Comparison of ENCODE assay signal across 26 cellular contexts in the genomic region with DNA sequence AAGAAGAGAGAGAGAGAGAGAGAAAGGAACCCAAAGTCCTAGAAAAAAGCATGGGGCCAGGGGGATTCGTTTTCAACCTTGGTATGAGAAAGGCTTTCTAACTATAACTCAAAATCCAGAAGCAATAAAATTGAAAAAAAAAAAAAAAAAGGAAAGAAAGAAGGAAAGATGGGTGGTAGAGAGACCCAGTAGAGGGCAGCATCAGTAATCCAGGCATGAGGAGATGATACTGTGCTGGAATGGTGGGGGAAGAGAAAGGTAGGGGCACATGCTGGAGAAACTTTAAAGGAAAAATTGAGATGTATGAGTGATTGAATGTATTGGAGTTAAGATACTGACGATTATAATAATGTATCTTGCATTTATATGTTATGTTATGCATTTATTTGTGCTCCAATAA.
DNase-seq lines count a peak whose midpoint lies in the region; TF ChIP-seq lines count a peak whose summit lies in the region.
"Had no signal": no experiment of that assay in that cellular context is flagged by ENCODE, and none has a peak within 500 bp of the region (broad histone marks: within the 10 kb centered on the region; RNA-seq: fewer than 3 reads in every experiment).

No MANE protein-coding gene starts in this region.

- no peaks in the 10 kb centered on the region for H3K9me3 ChIP-seq in neural progenitor cell (ENCODE audit: low read depth)
- H3K9me3 ChIP-seq: BLaER1 treated with 17β-estradiol and CSF1 and Interleukin-3, amounts not matched to agents 10 nM and 100 nM; gastrocnemius medialis; neutrophil; Peyer's patch; SJCRH30; spleen; thyroid gland had no signal

- H3K9me3 Mint-ChIP-seq in neural progenitor cell = no peaks in the 10 kb centered on the region

- no peaks in the 10 kb centered on the region for H3K4me1 Mint-ChIP-seq in neural progenitor cell
- H3K4me1 Mint-ChIP-seq: activated naive CD4-positive, alpha-beta T cell treated with anti-CD3 and anti-CD28 coated beads, Interleukin-2, amount 50 U/mL, for 24 hours had no signal

- in situ Hi-C loops in brain microvascular endothelial cell (cut with HindIII; ENCODE audit: low pct_ligation_motif_present, low sequenced_read_pairs) = no loop called here

- no peaks in the 10 kb centered on the region for H4K20me1 ChIP-seq in neural progenitor cell (ENCODE audit: low read depth)
- H4K20me1 ChIP-seq: BLaER1 treated with 17β-estradiol and CSF1 and Interleukin-3, amounts not matched to agents 10 nM and 100 nM had no signal

- no peaks in the 10 kb centered on the region for H3K79me2 ChIP-seq in neural progenitor cell (ENCODE audit: low read depth)

- no peak overlapping the region for H3K4me3 Mint-ChIP-seq in neural progenitor cell
- H3K4me3 Mint-ChIP-seq: activated naive CD4-positive, alpha-beta T cell treated with anti-CD3 and anti-CD28 coated beads, Interleukin-2, amount 50 U/mL, for 24 hours; T-helper 1 cell treated with Interleukin-12 subunit alpha and Interleukin-12 subunit beta and Interleukin-4 antibody, amounts not matched to agents 30 μg/mL and 1 μg/mL, for 36 hours had no signal

- H3K4me1 ChIP-seq in neural progenitor cell = no peaks in the 10 kb centered on the region
- H3K4me1 ChIP-seq: BLaER1 treated with 17β-estradiol and CSF1 and Interleukin-3, amounts not matched to agents 10 nM and 100 nM; gastrocnemius medialis; Peyer's patch; spleen had no signal

- H2AFZ ChIP-seq in neural progenitor cell (replicated peaks) = no peak overlapping the region

- no peak overlapping the region for H3K4me2 ChIP-seq in neural progenitor cell
- H3K4me2 ChIP-seq: BLaER1 treated with 17β-estradiol and CSF1 and Interleukin-3, amounts not matched to agents 10 nM and 100 nM had no signal

- DNase-seq in DMS53 (lab: John Stamatoyannopoulos, UW) (peak; percentile 26), DMS53 treated with DMSO at 0.1 percent for 48 hours (lab: John Stamatoyannopoulos, UW; ENCODE audit: unreplicated experiment) (no peak), HFF-Myc (ENCODE audit: extremely low read depth, low read depth) (no peak), brain microvascular endothelial cell (no peak), neural progenitor cell (ENCODE audit: low spot score) (no peak), occipital lobe (lab: John Stamatoyannopoulos, UW) (no peak), CD1c-positive myeloid dendritic cell (ENCODE audit: extremely low spot score) (no peak), NAMALWA (ENCODE audit: low spot score) (no peak)
- DNase-seq: aorta; gastrocnemius medialis; HCEC 1CT; KBM-7; kidney; NCI-H1694 treated with DMSO at 0.1 percent for 48 hours; NCI-H345; Peyer's patch; SJCRH30; spleen; stimulated activated CD4-positive, alpha-beta T cell treated with anti-CD3 and anti-CD28 coated beads, Interleukin-4, amount 100 ng/mL, for 24 hours; stimulated activated naive CD4-positive, alpha-beta T cell treated with Interleukin-2 at 50 U/mL for 16 hours; thyroid gland had no signal

- H3K36me3 ChIP-seq in brain microvascular endothelial cell (replicated peaks) = no peaks in the 10 kb centered on the region
- no peaks in the 10 kb centered on the region for H3K36me3 ChIP-seq in neural progenitor cell
- H3K36me3 ChIP-seq: BLaER1 treated with 17β-estradiol and CSF1 and Interleukin-3, amounts not matched to agents 10 nM and 100 nM; gastrocnemius medialis; neutrophil; Peyer's patch; SJCRH30; spleen; thyroid gland had no signal

- peaks cover 8% of the 10 kb centered on the region for H3K27me3 Mint-ChIP-seq in neural progenitor cell (ENCODE audit: insufficient read depth, low read depth)
- H3K27me3 Mint-ChIP-seq: activated naive CD4-positive, alpha-beta T cell treated with anti-CD3 and anti-CD28 coated beads, Interleukin-2, amount 50 U/mL, for 24 hours had no signal

- H3K27me3 ChIP-seq in brain microvascular endothelial cell (replicated peaks) (no peaks in the 10 kb centered on the region), neural progenitor cell (no peaks in the 10 kb centered on the region)
- H3K27me3 ChIP-seq: BLaER1 treated with 17β-estradiol and CSF1 and Interleukin-3, amounts not matched to agents 10 nM and 100 nM; gastrocnemius medialis; neutrophil; Peyer's patch; SJCRH30; spleen; thyroid gland had no signal

- no peak overlapping the region for H3K27ac ChIP-seq in brain microvascular endothelial cell
- H3K27ac ChIP-seq in neural progenitor cell = no peak overlapping the region
- H3K27ac ChIP-seq: BLaER1 treated with 17β-estradiol and CSF1 and Interleukin-3, amounts not matched to agents 10 nM and 100 nM; gastrocnemius medialis; neutrophil; Peyer's patch; spleen; thyroid gland had no signal

- H3K4me3 ChIP-seq in HFF-Myc (replicated peaks; ENCODE audit: low read depth, low read length) (no peak overlapping the region), brain microvascular endothelial cell (ENCODE audit: low read depth, low read length) (no peak overlapping the region), neural progenitor cell (no peak overlapping the region)
- H3K4me3 ChIP-seq: BLaER1 treated with 17β-estradiol and CSF1 and Interleukin-3, amounts not matched to agents 10 nM and 100 nM; gastrocnemius medialis; lung; Peyer's patch; SJCRH30; spleen; thyroid gland had no signal

- no peak overlapping the region for H3K27ac Mint-ChIP-seq in neural progenitor cell
- H3K27ac Mint-ChIP-seq: activated naive CD4-positive, alpha-beta T cell treated with anti-CD3 and anti-CD28 coated beads, Interleukin-2, amount 50 U/mL, for 24 hours; T-helper 1 cell treated with Interleukin-12 subunit alpha and Interleukin-12 subunit beta and Interleukin-4 antibody, amounts not matched to agents 30 μg/mL and 1 μg/mL, for 36 hours had no signal

- no peaks in the 10 kb centered on the region for H3K36me3 Mint-ChIP-seq in neural progenitor cell
- H3K36me3 Mint-ChIP-seq: activated naive CD4-positive, alpha-beta T cell treated with anti-CD3 and anti-CD28 coated beads, Interleukin-2, amount 50 U/mL, for 24 hours had no signal

- TF ChIP-seq CTCF in HFF-Myc (IDR thresholded peaks at IDR 0.05; ENCODE audit: low read depth, low read length, missing control alignments) (peak; percentile 33), brain microvascular endothelial cell (IDR thresholded peaks at IDR 0.05; ENCODE audit: low read depth, low read length, missing control alignments) (peak; percentile 49), neural progenitor cell (IDR thresholded peaks at IDR 0.05) (peak; percentile 39)

- no peak overlapping the region for H3K9ac ChIP-seq in neural progenitor cell
- H3K9ac ChIP-seq: BLaER1 treated with 17β-estradiol and CSF1 and Interleukin-3, amounts not matched to agents 10 nM and 100 nM had no signal

- H3F3A ChIP-seq in neural progenitor cell (ENCODE audit: low read depth) = no peaks in the 10 kb centered on the region
